13 cellular contexts compared by ENCODE assay signal in genomic region chr6:166760288-166760687, GRCh38.
DNase-seq lines count a peak whose midpoint lies in the region; ATAC-seq and TF ChIP-seq lines count a peak whose summit lies in the region.
"Had no signal": no experiment of that assay in that cellular context is flagged by ENCODE, and none has a peak within 500 bp of the region (broad histone marks: within the 10 kb centered on the region; RNA-seq: fewer than 3 reads in every experiment).

No MANE protein-coding gene starts in this region.

- no peak overlapping the region for H3K27ac ChIP-seq in CD8-positive, alpha-beta memory T cell (ENCODE audit: low read depth, low read length)
- H3K27ac ChIP-seq in stomach (no peak overlapping the region), mammary epithelial cell (ENCODE audit: insufficient read depth, low read depth, low read length) (no peak overlapping the region)
- H3K27ac ChIP-seq: HL-60 had no signal

- in situ Hi-C loops in mammary epithelial cell (cut with MboI; ENCODE audit: low sequenced_read_pairs in 2 of 2) = no loop called here

- 75 to 82% (median 79%) methylated on average over 11 of the region's 11 CpGs for WGBS in stomach, 5 donors
- 63% methylated on average over 11 of the region's 11 CpGs for WGBS in mammary epithelial cell (ENCODE audit: low coverage, missing lambda C conversion rate)

- peaks cover 20 to 36% (median 34%) of the 10 kb centered on the region in 3 donors for H3K4me1 Mint-ChIP-seq in CD8-positive, alpha-beta memory T cell
- peaks cover 30% of the 10 kb centered on the region for H3K4me1 Mint-ChIP-seq in activated CD8-positive, alpha-beta T cell treated with anti-CD3 and anti-CD28 coated beads for 36 hours (ENCODE audit: low read depth)

- H4K20me1 ChIP-seq in mammary epithelial cell (ENCODE audit: insufficient read depth, low read length) = no peaks in the 10 kb centered on the region

- DNase-seq in CD8-positive, alpha-beta memory T cell = peak in 4 of 5 donors; percentile 23 to 66 (median 36)
- DNase-seq in activated CD8-positive, alpha-beta T cell treated with anti-CD3 and anti-CD28 coated beads for 36 hours = peak; percentile 89
- DNase-seq in activated naive CD4-positive, alpha-beta T cell treated with anti-CD3 and anti-CD28 coated beads, Interleukin-2, amount 50 U/mL, for 72 hours (ENCODE audit: low spot score in 2 of 2) = peak in 1 of 2 donors; percentile 67
- peak; percentile 56 for DNase-seq in stimulated activated CD4-positive, alpha-beta T cell treated with anti-CD3 and anti-CD28 coated beads, Interleukin-2, amount 100 ng/mL, for 4 hours (ENCODE audit: low read depth)
- DNase-seq in stomach (no peak), DMS153 (lab: John Stamatoyannopoulos, UW) (no peak), mammary epithelial cell (no peak)
- DNase-seq: foreskin melanocyte, NCI-H510A, SHP77 had no signal

- no peak for TF ChIP-seq POLR2A in stomach (IDR thresholded peaks at IDR 0.05)

- TF ChIP-seq EP300 in stomach (IDR thresholded peaks at IDR 0.05) = no peak

- H3K27me3 Mint-ChIP-seq in CD8-positive, alpha-beta memory T cell = peaks cover 12 to 46% of the 10 kb centered on the region in 2 donors
- H3K27me3 Mint-ChIP-seq in activated CD8-positive, alpha-beta T cell treated with anti-CD3 and anti-CD28 coated beads for 36 hours = peaks cover 18% of the 10 kb centered on the region

- H3K9me3 Mint-ChIP-seq in CD8-positive, alpha-beta memory T cell = no peaks in the 10 kb centered on the region
- no peaks in the 10 kb centered on the region for H3K9me3 Mint-ChIP-seq in activated CD8-positive, alpha-beta T cell treated with anti-CD3 and anti-CD28 coated beads for 36 hours
- no peaks in the 10 kb centered on the region for H3K9me3 Mint-ChIP-seq in activated naive CD4-positive, alpha-beta T cell treated with anti-CD3 and anti-CD28 coated beads, Interleukin-2, amount 50 U/mL, for 72 hours
- H3K9me3 Mint-ChIP-seq: dendritic cell treated with granulocyte-macrophage colony-stimulating factor and Interleukin-4, amounts not matched to agents 40 ng/mL and 50 ng/mL, for 4 days had no signal

- H3K4me3 ChIP-seq in CD8-positive, alpha-beta memory T cell (ENCODE audit: low read length) = no peak overlapping the region
- H3K4me3 ChIP-seq in stomach (no peak overlapping the region), mammary epithelial cell (replicated peaks in 1 of 3; ENCODE audit: insufficient read depth in 1 of 3, low read depth in 2 of 3, low read length in 3 of 3) (no peak overlapping the region)

- TF ChIP-seq CTCF in activated CD8-positive, alpha-beta T cell treated with anti-CD3 and anti-CD28 coated beads for 36 hours (IDR thresholded peaks at IDR 0.05) = no peak
- TF ChIP-seq CTCF in stomach (IDR thresholded peaks at IDR 0.05) (no peak), mammary epithelial cell (conservative IDR thresholded peaks at IDR 0.05 in 1 of 2, IDR thresholded peaks at IDR 0.05 in 1 of 2; ENCODE audit: extremely low read depth in 1 of 2, insufficient read depth in 1 of 2, low read depth in 1 of 2, low read length in 2 of 2) (no peak)

- peak overlapping the region in 2 of 8 donors; percentile 21 to 23 for H3K27ac Mint-ChIP-seq in CD8-positive, alpha-beta memory T cell
- no peak overlapping the region for H3K27ac Mint-ChIP-seq in activated CD8-positive, alpha-beta T cell treated with anti-CD3 and anti-CD28 coated beads for 36 hours
- H3K27ac Mint-ChIP-seq in activated naive CD4-positive, alpha-beta T cell treated with anti-CD3 and anti-CD28 coated beads, Interleukin-2, amount 50 U/mL, for 72 hours = peak overlapping the region in 1 of 2 donors; percentile 48
- H3K27ac Mint-ChIP-seq: dendritic cell treated with granulocyte-macrophage colony-stimulating factor and Interleukin-4, amounts not matched to agents 40 ng/mL and 50 ng/mL, for 4 days had no signal

- no peak overlapping the region for H2AFZ ChIP-seq in mammary epithelial cell (ENCODE audit: low read depth, low read length)

- peaks cover 20% of the 10 kb centered on the region for H3K4me1 ChIP-seq in CD8-positive, alpha-beta memory T cell (ENCODE audit: insufficient read depth, low read length)
- H3K4me1 ChIP-seq in stomach (peaks cover 8 to 15% (median 12%) of the 10 kb centered on the region in 4 donors), mammary epithelial cell (ENCODE audit: insufficient read depth, low read length) (peaks cover 6% of the 10 kb centered on the region)

- CTCF ChIA-PET in CD8-positive, alpha-beta memory T cell (lab: Charles Lee) = no interaction called here
- CTCF ChIA-PET in activated CD8-positive, alpha-beta T cell treated with anti-CD3 and anti-CD28 coated beads for 36 hours (lab: Charles Lee) = interaction anchor here (4.8 kb wide), 1 partner anchor 14 kb away, joined by 43 read pairs; no protein-coding TSS in a partner anchor
- CTCF ChIA-PET in mammary epithelial cell (lab: Charles Lee; ENCODE audit: low non-redundant PET) = no interaction called here

- no peaks in the 10 kb centered on the region for H3K79me2 ChIP-seq in mammary epithelial cell (ENCODE audit: insufficient read depth, low read length)

- H3K9me3 ChIP-seq in CD8-positive, alpha-beta memory T cell (ENCODE audit: low read length) = no peaks in the 10 kb centered on the region
- H3K9me3 ChIP-seq in stomach = no peaks in the 10 kb centered on the region
- no peaks in the 10 kb centered on the region for H3K9me3 ChIP-seq in mammary epithelial cell (replicated peaks; ENCODE audit: insufficient read depth, low read length)

- H3K27me3 ChIP-seq in CD8-positive, alpha-beta memory T cell (ENCODE audit: insufficient read depth, low read length, poor library complexity, severe bottlenecking) = peaks cover 5% of the 10 kb centered on the region
- peaks cover 0 to 23% (median 10%) of the 10 kb centered on the region in 3 donors for H3K27me3 ChIP-seq in stomach
- no peaks in the 10 kb centered on the region for H3K27me3 ChIP-seq in mammary epithelial cell (ENCODE audit: insufficient read depth, low read length)

- no peak overlapping the region for H3K9ac ChIP-seq in mammary epithelial cell (ENCODE audit: insufficient read depth, low read length)

- BruUV-seq in mammary epithelial cell (replicated peaks; lab: Mats Ljungman, UMichigan) = no TSS peak

- ATAC-seq in activated CD8-positive, alpha-beta T cell treated with anti-CD3 and anti-CD28 coated beads for 36 hours = peak; percentile 81
- peak; percentile 77 to 91 for ATAC-seq in activated naive CD4-positive, alpha-beta T cell treated with anti-CD3 and anti-CD28 coated beads, Interleukin-2, amount 50 U/mL, for 72 hours
- ATAC-seq in SK-N-SH treated with all-trans-retinoic acid at 6 μM for 48 hours = no peak

- peak overlapping the region in 3 of 7 donors; percentile 28 to 63 (median 49) for H3K4me3 Mint-ChIP-seq in CD8-positive, alpha-beta memory T cell
- no peak overlapping the region for H3K4me3 Mint-ChIP-seq in activated CD8-positive, alpha-beta T cell treated with anti-CD3 and anti-CD28 coated beads for 36 hours
- H3K4me3 Mint-ChIP-seq: dendritic cell treated with granulocyte-macrophage colony-stimulating factor and Interleukin-4, amounts not matched to agents 40 ng/mL and 50 ng/mL, for 4 days had no signal

- no peaks in the 10 kb centered on the region for H3K36me3 ChIP-seq in CD8-positive, alpha-beta memory T cell (ENCODE audit: insufficient read depth, low read length)
- H3K36me3 ChIP-seq in stomach = no peaks in the 10 kb centered on the region
- no peaks in the 10 kb centered on the region for H3K36me3 ChIP-seq in mammary epithelial cell (ENCODE audit: insufficient read depth, low read length)

- H3K4me2 ChIP-seq in mammary epithelial cell (ENCODE audit: insufficient read depth, low read depth, low read length) = no peak overlapping the region

- intact Hi-C loops in activated CD8-positive, alpha-beta T cell treated with anti-CD3 and anti-CD28 coated beads for 36 hours (cut with micrococcal nuclease) = no loop called here
- intact Hi-C loops in stomach (cut with DNase I; ENCODE audit: low total_unique reads) = no loop called here
- intact Hi-C loops in mammary epithelial cell (cut with micrococcal nuclease) = no loop called here

- H3K36me3 Mint-ChIP-seq in CD8-positive, alpha-beta memory T cell = peaks cover 0 to 2% (median 0%) of the 10 kb centered on the region in 3 donors
- no peaks in the 10 kb centered on the region for H3K36me3 Mint-ChIP-seq in activated CD8-positive, alpha-beta T cell treated with anti-CD3 and anti-CD28 coated beads for 36 hours (ENCODE audit: low read depth)
- H3K36me3 Mint-ChIP-seq in activated naive CD4-positive, alpha-beta T cell treated with anti-CD3 and anti-CD28 coated beads, Interleukin-2, amount 50 U/mL, for 72 hours = no peaks in the 10 kb centered on the region

- dilution Hi-C loops in mammary epithelial cell (cut with HindIII; ENCODE audit: low sequenced_read_pairs) = no loop called here

- POLR2A ChIA-PET in CD8-positive, alpha-beta memory T cell (lab: Charles Lee) = no interaction called here
- POLR2A ChIA-PET in activated CD8-positive, alpha-beta T cell treated with anti-CD3 and anti-CD28 coated beads for 36 hours (lab: Charles Lee) = no interaction called here

TF ChIP-seq in SK-N-SH treated with all-trans-retinoic acid at 6 μM for 48 hours, 23 proteins besides CTCF, POLR2A, EP300 and RAD21 (continues in another document):
- no peak for TF ChIP-seq ARNTL (CRISPR knock-in tag; IDR thresholded peaks at IDR 0.05; ENCODE audit: borderline replicate concordance, low read depth)
- no peak for TF ChIP-seq TCF4 (CRISPR knock-in tag; IDR thresholded peaks at IDR 0.05; ENCODE audit: borderline replicate concordance)
- no peak for TF ChIP-seq OSR1 (CRISPR knock-in tag; IDR thresholded peaks at IDR 0.05)
- no peak for TF ChIP-seq PPARA (CRISPR knock-in tag; IDR thresholded peaks at IDR 0.05; ENCODE audit: borderline replicate concordance)

Comparison
In these comparisons a context has a peak if more than half of its experiments do, and no peak if none do; other contexts are left out.
1. DNase-seq: peak in CD8-positive, alpha-beta memory T cell (4 of 5), activated CD8-positive, alpha-beta T cell treated with anti-CD3 and anti-CD28 coated beads for 36 hours (single experiment) and stimulated activated CD4-positive, alpha-beta T cell treated with anti-CD3 and anti-CD28 coated beads, Interleukin-2, amount 100 ng/mL, for 4 hours (single experiment); none in stomach (single experiment), DMS153 (single experiment) and mammary epithelial cell (single experiment).